32 cellular contexts compared by ENCODE assay signal in the genomic region with DNA sequence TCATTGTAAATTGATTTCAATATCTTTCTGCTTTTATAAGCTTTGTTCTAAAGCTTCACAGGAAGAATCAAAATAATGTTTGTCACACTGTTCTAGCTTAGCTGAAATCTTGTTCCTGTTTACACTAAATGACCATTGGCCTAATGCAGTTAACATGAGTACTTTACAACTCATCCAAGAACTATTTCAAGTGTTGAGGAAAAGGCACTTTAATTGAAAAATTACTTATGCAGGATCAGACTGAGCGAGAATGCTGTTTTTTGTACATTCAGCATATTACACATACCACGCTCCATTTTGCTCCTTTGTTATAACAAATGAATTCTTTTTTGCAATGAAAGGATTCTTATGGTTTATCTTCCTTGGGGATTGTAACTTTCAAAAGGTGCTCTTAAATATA. TPM values are rescaled to one million over a fixed set of nuclear protein-coding genes. Genes with fewer than 3 reads are reported as not detected.
DNase-seq lines count a peak whose midpoint lies in the region; ATAC-seq, FAIRE-seq and TF ChIP-seq lines count a peak whose summit lies in the region.
"Had no signal": no experiment of that assay in that cellular context is flagged by ENCODE, and none has a peak within 500 bp of the region (broad histone marks: within the 10 kb centered on the region; RNA-seq: fewer than 3 reads in every experiment).

No MANE protein-coding gene starts in this region.

- POLR2A ChIA-PET in A549 (lab: Yijun Ruan, JAX), result no interaction called here

- H3K4me3 ChIP-seq in A549, result no peak overlapping the region
- H3K4me3 ChIP-seq in fibroblast of villous mesenchyme (ENCODE audit: low read depth, low read length), result no peak overlapping the region
- H3K4me3 ChIP-seq: GM23338, heart left ventricle, Peyer's patch, right atrium auricular region, spleen, testis had no signal

- H3K9me3 ChIP-seq in A549, result no peaks in the 10 kb centered on the region
- H3K9me3 ChIP-seq: heart left ventricle, Peyer's patch, right atrium auricular region, spleen, testis had no signal

- FAIRE-seq in A549 (lab: Jason Lieb, UNC) (no peak), H54 (lab: Jason Lieb, UNC) (peak; percentile 72)
- FAIRE-seq: colon, urothelium cell line had no signal

- no peak for ATAC-seq in A549
- ATAC-seq in HG02763 (IDR thresholded peaks at IDR 0.05; ENCODE audit: unreplicated experiment), result no peak
- no peak for ATAC-seq in HG03039 (IDR thresholded peaks at IDR 0.05; ENCODE audit: unreplicated experiment)
- no peak for ATAC-seq in HG02571 (IDR thresholded peaks at IDR 0.05; ENCODE audit: unreplicated experiment)
- no peak for ATAC-seq in GM19328 (IDR thresholded peaks at IDR 0.05; ENCODE audit: unreplicated experiment)
- ATAC-seq: activated CD8-positive, alpha-beta T cell treated with anti-CD3 and anti-CD28 coated beads, Interleukin-2, amount 10 ng/mL, durations not matched to agents 7 days and 5 days; activated T-helper 17 cell treated with anti-CD3 and anti-CD28 coated beads, Interleukin-2, amount 50 U/mL, for 72 hours; GM23338; heart left ventricle had no signal

- TF ChIP-seq CTCF in A549 (IDR thresholded peaks at IDR 0.05) (no peak), fibroblast of villous mesenchyme (IDR thresholded peaks at IDR 0.05; ENCODE audit: insufficient read depth, low read depth, low read length) (no peak)

- H3K27ac ChIP-seq in A549, result no peak overlapping the region
- H3K27ac ChIP-seq: epithelial cell of prostate, heart left ventricle, Peyer's patch, right atrium auricular region, testis had no signal

- WGBS in A549 (ENCODE audit: missing lambda C conversion rate), result 89% methylated on average over 2 of the region's 2 CpGs

- TF ChIP-seq POLR2A in A549 (IDR thresholded peaks at IDR 0.05; ENCODE audit: low read length) (no peak), H54 (IDR thresholded peaks at IDR 0.05; ENCODE audit: low read depth, low read length) (no peak)

- H3K4me2 ChIP-seq in A549, result no peak overlapping the region
- H3K4me2 ChIP-seq: GM23338 had no signal

- DNase-seq in A549 (ENCODE audit: low read depth in 1 of 2, low spot score in 1 of 2) (no peak), H54 (ENCODE audit: insufficient read length, low spot score) (no peak), amniotic epithelial cell (ENCODE audit: low read depth) (peak; percentile 24), fibroblast of villous mesenchyme (ENCODE audit: low read depth) (peak; percentile 47)
- DNase-seq: 8988T; activated CD8-positive, alpha-beta T cell treated with anti-CD3 and anti-CD28 coated beads, Interleukin-2, amount 10 ng/mL, durations not matched to agents 7 days and 5 days; activated naive CD4-positive, alpha-beta T cell treated with anti-CD3 and anti-CD28 coated beads, Interleukin-2, amount 50 U/mL, for 16 hours; amygdala; CD8-positive, alpha-beta memory T cell; effector CD4-positive, alpha-beta T cell; foreskin melanocyte; heart left ventricle; kidney; MV-4-11; naive B cell; NCI-H1436; NCI-H345; Peyer's patch; SHP77; spleen; stimulated activated CD4-positive, alpha-beta T cell treated with anti-CD3 and anti-CD28 coated beads, Interleukin-2, amount 100 ng/mL, for 24 hours; testis had no signal

- no peak for TF ChIP-seq EP300 in A549 (IDR thresholded peaks at IDR 0.05)

- CTCF ChIA-PET in A549 (lab: Yijun Ruan, JAX), result interaction anchor here (1.0 kb wide), 1 partner anchor 19 kb away, joined by 3 read pairs; no protein-coding TSS in a partner anchor

- no peaks in the 10 kb centered on the region for H3K4me1 ChIP-seq in A549
- H3K4me1 ChIP-seq: Peyer's patch, testis had no signal

- TF ChIP-seq RAD21 in A549 (conservative IDR thresholded peaks at IDR 0.05 in 1 of 2, IDR thresholded peaks at IDR 0.05 in 1 of 2), result no peak

TF ChIP-seq in A549, 52 proteins besides CTCF, POLR2A, EP300 and RAD21:
- TF ChIP-seq CHD2 (IDR thresholded peaks at IDR 0.05; ENCODE audit: low read length, partially characterized antibody) (no peak), RNF2 (IDR thresholded peaks at IDR 0.05; ENCODE audit: borderline replicate concordance, low read depth) (no peak), MAFK (IDR thresholded peaks at IDR 0.05; ENCODE audit: partially characterized antibody) (peak; percentile 85)

RNA-seq across cellular contexts. Expression of a gene that starts 22.4 kb away (rescaled TPM):
- 100 and 131 TPM in 2 replicates for polyA plus RNA-seq in A549 (2011; rRNA removed)
- 42.2 and 48.9 TPM in 2 replicates for polyA plus RNA-seq in A549 (2012; cell fraction: cytosol; rRNA removed)
- polyA plus RNA-seq in A549 (2012; cell fraction: nucleus; rRNA removed), result 10.7 and 15.8 TPM in 2 replicates
- polyA plus RNA-seq in A549 (2017; fragmentation: RNase III; extraction: RNeasy Plus Mini Kit Qiagen cat#74134 plus additional on column Dnase treatment), result 56.7 to 60.6 TPM (median 58.0 TPM) in 3 replicates
- polyA minus RNA-seq in A549 (2011; rRNA and poly(A)+ RNA removed), result 40.8 and 47.7 TPM in 2 replicates
- 38.0 and 39.3 TPM in 2 replicates for total RNA-seq in fibroblast of villous mesenchyme

Comparison
In these comparisons a context has a peak if more than half of its experiments do, and no peak if none do; other contexts are left out.
1. DNase-seq: peak in amniotic epithelial cell (single experiment) and fibroblast of villous mesenchyme (single experiment); none in A549 (0 of 2) and H54 (single experiment).